ENCODE assay signal across 10 cellular contexts in the genomic region with DNA sequence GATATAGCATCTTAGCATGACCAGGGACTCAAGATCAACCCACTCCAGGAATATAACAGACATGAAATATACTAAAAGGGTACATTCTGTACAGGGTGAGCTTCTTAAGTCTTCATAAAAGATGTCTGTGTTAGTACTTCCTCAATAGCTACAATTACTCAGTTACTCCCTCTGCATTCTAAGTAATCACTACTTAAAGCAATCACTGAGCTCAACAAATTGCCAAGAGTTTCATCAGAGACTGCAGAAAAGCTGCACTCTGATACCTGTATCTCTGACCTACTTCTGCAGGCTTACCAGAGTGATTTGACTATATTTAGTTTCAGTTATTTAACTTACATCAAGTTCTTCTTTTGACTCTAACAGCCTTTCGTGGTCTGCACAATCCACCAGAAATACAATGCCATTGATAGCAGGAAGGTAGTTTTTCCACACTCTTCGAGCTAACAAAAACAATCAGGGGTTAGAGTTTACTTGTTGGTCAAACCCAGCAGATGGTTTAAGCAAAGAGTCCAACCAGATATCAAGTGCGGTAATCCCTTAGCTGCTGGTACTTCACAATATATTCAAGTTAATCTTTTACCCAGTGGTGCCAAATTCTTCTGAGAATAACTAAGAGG. TPM values are rescaled to one million over a fixed set of nuclear protein-coding genes. Genes with fewer than 3 reads are reported as not detected.
DNase-seq lines count a peak whose midpoint lies in the region; ATAC-seq and TF ChIP-seq lines count a peak whose summit lies in the region.
"Had no signal": no experiment of that assay in that cellular context is flagged by ENCODE, and none has a peak within 500 bp of the region (broad histone marks: within the 10 kb centered on the region; RNA-seq: fewer than 3 reads in every experiment).

No MANE protein-coding gene starts in this region.

- TF ChIP-seq CTCF in GM13976 (IDR thresholded peaks at IDR 0.05; ENCODE audit: borderline replicate concordance, control extremely low read depth, extremely low read depth, insufficient read depth, missing control alignments) (no peak), spleen (IDR thresholded peaks at IDR 0.05 in 8 of 11, conservative IDR thresholded peaks at IDR 0.05 in 3 of 11) (no peak)

- H3K36me3 ChIP-seq in spleen, result peaks cover 2 to 100% (median 71%) of the 10 kb centered on the region in 6 donors

- no peak for TF ChIP-seq POLR2A in spleen (IDR thresholded peaks at IDR 0.05)

- H3K4me3 ChIP-seq in spleen, result no peak overlapping the region

- peaks cover 0 to 11% (median 5%) of the 10 kb centered on the region in 6 donors for H3K4me1 ChIP-seq in spleen

- intact Hi-C loops in spleen (cut with DNase I; ENCODE audit: low total_unique reads), result no loop called here

- DNase-seq in GM13976 (ENCODE audit: low spot score) (peak; percentile 41), NCI-H524 treated with DMSO at 0.1 percent for 48 hours (lab: John Stamatoyannopoulos, UW) (peak; percentile 74), left lobe of liver (ENCODE audit: low spot score) (peak; percentile 37), spleen (no peak)
- DNase-seq: activated CD4-positive, CD25-positive, alpha-beta regulatory T cell; NCI-H510A had no signal

- H3K27me3 ChIP-seq in spleen (replicated peaks in 1 of 7), result no peaks in the 10 kb centered on the region

- ATAC-seq in GM21515 (IDR thresholded peaks at IDR 0.05; ENCODE audit: unreplicated experiment) (peak; percentile 51), left lobe of liver (peak; percentile 77), esophagus mucosa (no peak), HG03045 (IDR thresholded peaks at IDR 0.05; ENCODE audit: unreplicated experiment) (no peak), GM21360 (IDR thresholded peaks at IDR 0.05; ENCODE audit: unreplicated experiment) (no peak)

- 61 to 75% (median 70%) methylated on average over 3 of the region's 3 CpGs for WGBS in spleen, 5 donors

- in situ Hi-C loops in GM13976 (cut with MboI; ENCODE audit: low sequenced_read_pairs, unreplicated experiment), result no loop called here

- H3K27ac ChIP-seq in spleen, result peak overlapping the region in 1 of 8 donors; percentile 9

- no peaks in the 10 kb centered on the region for H3K9me3 ChIP-seq in spleen

RNA-seq across cellular contexts. Expression of a gene that starts 23.3 kb away (rescaled TPM):
- total RNA-seq in left lobe of liver, result 168 TPM
- 54.6 TPM for total RNA-seq in esophagus mucosa
- 10 to 100 TPM; 40.2 to 68.6 (median 52.0) TPM for total RNA-seq in spleen
- 10 to 100 TPM in 2 of 3 donors, 1 to 10 TPM in 1; 7.8 to 14.5 (median 11.5) TPM for polyA plus RNA-seq in spleen

RNA-seq across cellular contexts. Expression of a gene that starts 39.2 kb away (rescaled TPM):
- total RNA-seq in left lobe of liver, result 31.4 TPM
- total RNA-seq in esophagus mucosa, result 17.8 TPM
- total RNA-seq in spleen, result 10 to 100 TPM; 20.7 to 36.3 (median 26.2) TPM
- polyA plus RNA-seq in spleen, result 1 to 10 TPM; 2.3 to 4.3 (median 2.9) TPM

Comparison
In these comparisons a context has a peak if more than half of its experiments do, and no peak if none do; other contexts are left out.
1. ATAC-seq: peak in GM21515 (single experiment) and left lobe of liver (single experiment); none in esophagus mucosa (single experiment), HG03045 (single experiment) and GM21360 (single experiment).